Comparison of ENCODE assay signal across 8 cellular contexts in genomic region chr19:47729799-47730520, GRCh38. TPM values are rescaled to one million over a fixed set of nuclear protein-coding genes. Genes with fewer than 3 reads are reported as not detected.
DNase-seq lines count a peak whose midpoint lies in the region; ATAC-seq lines count a peak whose summit lies in the region.

No MANE protein-coding gene starts in this region.

- intact Hi-C loops in left cardiac atrium (cut with DNase I), result no loop called here

- H3K27ac Mint-ChIP-seq in activated naive CD4-positive, alpha-beta T cell treated with anti-CD3 and anti-CD28 coated beads, Interleukin-2, amount 50 U/mL, for 72 hours, result peak overlapping the region in 1 of 2 donors; percentile 68

- in situ Hi-C loops in Caki2 (cut with HindIII; ENCODE audit: low pct_unique_long_range_greater_than_20kb, low sequenced_read_pairs), result no loop called here

- peak; percentile 83 for DNase-seq in Caki2 (ENCODE audit: low read depth)
- DNase-seq in NCI-H2171 treated with DMSO at 0.1 percent for 48 hours (lab: John Stamatoyannopoulos, UW), result peak; percentile 53
- peak; percentile 75 to 81 for DNase-seq in activated naive CD4-positive, alpha-beta T cell treated with anti-CD3 and anti-CD28 coated beads, Interleukin-2, amount 50 U/mL, for 72 hours (ENCODE audit: low spot score in 2 of 2)
- peak; percentile 88 for DNase-seq in left cardiac atrium
- DNase-seq in pulmonary artery endothelial cell (ENCODE audit: low read depth, low spot score), result peak; percentile 78
- DNase-seq in COR-L47 (lab: John Stamatoyannopoulos, UW), result no peak
- no peak for DNase-seq in AG08396 (ENCODE audit: low spot score)

- H3K36me3 Mint-ChIP-seq in activated naive CD4-positive, alpha-beta T cell treated with anti-CD3 and anti-CD28 coated beads, Interleukin-2, amount 50 U/mL, for 72 hours, result no peaks in the 10 kb centered on the region

- peak; percentile 93 for ATAC-seq in activated naive CD4-positive, alpha-beta T cell treated with anti-CD3 and anti-CD28 coated beads, Interleukin-2, amount 50 U/mL, for 72 hours
- ATAC-seq in left cardiac atrium (peak; percentile 83 to 93), HG02840 (IDR thresholded peaks at IDR 0.05; ENCODE audit: low FRiP score, unreplicated experiment) (no peak)

- no peaks in the 10 kb centered on the region for H3K9me3 Mint-ChIP-seq in activated naive CD4-positive, alpha-beta T cell treated with anti-CD3 and anti-CD28 coated beads, Interleukin-2, amount 50 U/mL, for 72 hours

RNA-seq across cellular contexts. Expression of gene NOP53, which starts 15.4 kb away (rescaled TPM):
- total RNA-seq in Caki2 (2014; rRNA removed; shearing (Covaris generic); ENCODE audit: low replicate concordance), result 535 and 553 TPM in 2 replicates
- 100 to 1,000 TPM; 324 to 421 TPM for total RNA-seq in activated naive CD4-positive, alpha-beta T cell treated with anti-CD3 and anti-CD28 coated beads, Interleukin-2, amount 50 U/mL, for 72 hours
- total RNA-seq in left cardiac atrium (100 to 1,000 TPM; 172 to 184 TPM), pulmonary artery endothelial cell (73.4 and 129 TPM in 2 replicates)

RNA-seq across cellular contexts. Expression of gene EHD2, which starts 16.7 kb away (rescaled TPM):
- 7.4 and 12.4 TPM in 2 replicates for total RNA-seq in Caki2 (2014; rRNA removed; shearing (Covaris generic); ENCODE audit: low replicate concordance)
- total RNA-seq in activated naive CD4-positive, alpha-beta T cell treated with anti-CD3 and anti-CD28 coated beads, Interleukin-2, amount 50 U/mL, for 72 hours, result 1 to 10 TPM; 1.1 to 2.0 TPM
- total RNA-seq in left cardiac atrium (10 to 100 TPM; 91.1 to 98.8 TPM), pulmonary artery endothelial cell (97.5 and 98.8 TPM in 2 replicates)

RNA-seq across cellular contexts. Expression of gene SELENOW, which starts 48.5 kb away (rescaled TPM):
- 158 and 233 TPM in 2 replicates for total RNA-seq in Caki2 (2014; rRNA removed; shearing (Covaris generic); ENCODE audit: low replicate concordance)
- 100 to 1,000 TPM; 120 TPM for total RNA-seq in activated naive CD4-positive, alpha-beta T cell treated with anti-CD3 and anti-CD28 coated beads, Interleukin-2, amount 50 U/mL, for 72 hours
- total RNA-seq in left cardiac atrium (100 to 1,000 TPM; 718 to 783 TPM), pulmonary artery endothelial cell (212 and 296 TPM in 2 replicates)

Comparison
In these comparisons a context has a peak if more than half of its experiments do, and no peak if none do; other contexts are left out.
1. DNase-seq: peak in Caki2 (single experiment), NCI-H2171 treated with DMSO at 0.1 percent for 48 hours (single experiment), activated naive CD4-positive, alpha-beta T cell treated with anti-CD3 and anti-CD28 coated beads, Interleukin-2, amount 50 U/mL, for 72 hours (2 of 2), left cardiac atrium (single experiment) and pulmonary artery endothelial cell (single experiment); none in COR-L47 (single experiment) and AG08396 (single experiment).